ENCODE assay signal across 10 cellular contexts in genomic region chr1:160438320-160438918, GRCh38. TPM values are rescaled to one million over a fixed set of nuclear protein-coding genes. Genes with fewer than 3 reads are reported as not detected.
DNase-seq lines count a peak whose midpoint lies in the region; ATAC-seq and TF ChIP-seq lines count a peak whose summit lies in the region.
"Had no signal": no experiment of that assay in that cellular context is flagged by ENCODE, and none has a peak within 500 bp of the region (broad histone marks: within the 10 kb centered on the region; RNA-seq: fewer than 3 reads in every experiment).

No MANE protein-coding gene starts in this region.

- H2AFZ ChIP-seq in OCI-LY1 (ENCODE audit: low read length), result peak overlapping the region; percentile 8

- intact Hi-C loops in lower leg skin (cut with DNase I; ENCODE audit: low total_unique reads), result no loop called here

- TF ChIP-seq CTCF in OCI-LY1 (IDR thresholded peaks at IDR 0.05; ENCODE audit: low read length) (no peak), lower leg skin (IDR thresholded peaks at IDR 0.05) (no peak)

- H3K9ac ChIP-seq in OCI-LY1 (ENCODE audit: low read length), result peak overlapping the region; percentile 46

- peaks cover 47% of the 10 kb centered on the region for H3K4me1 Mint-ChIP-seq in activated T-cell treated with anti-CD3 and anti-CD28 coated beads, Interleukin-2, amount 50 U/mL, for 24 hours (ENCODE audit: low read depth)
- peaks cover 30% of the 10 kb centered on the region for H3K4me1 Mint-ChIP-seq in stimulated activated naive CD8-positive, alpha-beta T cell treated with anti-CD3 and anti-CD28 coated beads, Interleukin-15, amount 100 ng/mL, for 72 hours

- 79 to 89% methylated on average over 4 of the region's 4 CpGs for WGBS in lower leg skin, 2 donors

- no peaks in the 10 kb centered on the region for H3K36me3 ChIP-seq in OCI-LY1 (ENCODE audit: insufficient read depth, low read length)
- no peaks in the 10 kb centered on the region for H3K36me3 ChIP-seq in effector memory CD4-positive, alpha-beta T cell (ENCODE audit: control insufficient read depth, insufficient read depth, low read length)

- H3K36me3 Mint-ChIP-seq in activated T-cell treated with anti-CD3 and anti-CD28 coated beads, Interleukin-2, amount 50 U/mL, for 24 hours (ENCODE audit: low read depth), result peaks cover 14% of the 10 kb centered on the region

- TF ChIP-seq POLR2A in lower leg skin (IDR thresholded peaks at IDR 0.05), result no peak

- no peak for ATAC-seq in stimulated activated naive CD8-positive, alpha-beta T cell treated with anti-CD3 and anti-CD28 coated beads, Interleukin-15, amount 100 ng/mL, for 72 hours
- ATAC-seq: body of pancreas had no signal

- H3K4me1 ChIP-seq in OCI-LY1 (ENCODE audit: insufficient read depth, low read length, severe bottlenecking), result peaks cover 31% of the 10 kb centered on the region
- H3K4me1 ChIP-seq in effector memory CD4-positive, alpha-beta T cell (ENCODE audit: control insufficient read depth, insufficient read depth, low read length, poor library complexity, severe bottlenecking), result peaks cover 11% of the 10 kb centered on the region
- H3K4me1 ChIP-seq: body of pancreas had no signal

- no peaks in the 10 kb centered on the region for H3K9me2 ChIP-seq in OCI-LY1 (ENCODE audit: low read depth, low read length)

- peak overlapping the region; percentile 59 for H3K4me2 ChIP-seq in OCI-LY1 (ENCODE audit: low read length)

- H3K27me3 ChIP-seq in OCI-LY1 (ENCODE audit: insufficient read depth, low read length), result no peaks in the 10 kb centered on the region
- H3K27me3 ChIP-seq in effector memory CD4-positive, alpha-beta T cell (replicated peaks; ENCODE audit: control insufficient read depth, insufficient read depth, low read length, poor library complexity, severe bottlenecking), result no peaks in the 10 kb centered on the region
- H3K27me3 ChIP-seq: body of pancreas had no signal

- H3K4me3 ChIP-seq in OCI-LY1 (ENCODE audit: low read depth, low read length, poor library complexity, severe bottlenecking), result peak overlapping the region; percentile 26
- peak overlapping the region; percentile 47 for H3K4me3 ChIP-seq in effector memory CD4-positive, alpha-beta T cell (ENCODE audit: insufficient read depth, low read depth, low read length, poor library complexity, severe bottlenecking)
- no peak overlapping the region for H3K4me3 ChIP-seq in lower leg skin (ENCODE audit: low read depth, poor library complexity, severe bottlenecking)
- H3K4me3 ChIP-seq: body of pancreas had no signal

- peak overlapping the region; percentile 60 for H3K27ac ChIP-seq in OCI-LY1 (ENCODE audit: low read depth, low read length, poor library complexity, severe bottlenecking)
- H3K27ac ChIP-seq in effector memory CD4-positive, alpha-beta T cell (ENCODE audit: insufficient read depth, low read length, poor library complexity, severe bottlenecking), result peak overlapping the region; percentile 74
- H3K27ac ChIP-seq: body of pancreas had no signal

- H4K20me1 ChIP-seq in OCI-LY1 (ENCODE audit: insufficient read depth, low read length), result no peaks in the 10 kb centered on the region

- no peaks in the 10 kb centered on the region for H3K9me3 ChIP-seq in OCI-LY1 (ENCODE audit: low read length)
- H3K9me3 ChIP-seq in effector memory CD4-positive, alpha-beta T cell (ENCODE audit: control insufficient read depth, low read length), result no peaks in the 10 kb centered on the region
- H3K9me3 ChIP-seq: body of pancreas had no signal

- no peaks in the 10 kb centered on the region for H3K27me3 Mint-ChIP-seq in activated T-cell treated with anti-CD3 and anti-CD28 coated beads, Interleukin-2, amount 50 U/mL, for 24 hours
- H3K27me3 Mint-ChIP-seq in stimulated activated naive CD8-positive, alpha-beta T cell treated with anti-CD3 and anti-CD28 coated beads, Interleukin-15, amount 100 ng/mL, for 72 hours, result no peaks in the 10 kb centered on the region

- H3F3A ChIP-seq in OCI-LY1 (ENCODE audit: insufficient read depth, low read length), result peaks cover 4% of the 10 kb centered on the region; the same call in 1 of the 2 replicates

- H3K4me3 Mint-ChIP-seq in activated T-cell treated with anti-CD3 and anti-CD28 coated beads, Interleukin-2, amount 50 U/mL, for 24 hours, result peak overlapping the region; percentile 68
- H3K4me3 Mint-ChIP-seq in stimulated activated naive CD8-positive, alpha-beta T cell treated with anti-CD3 and anti-CD28 coated beads, Interleukin-15, amount 100 ng/mL, for 72 hours, result peak overlapping the region; percentile 68 to 87

- H3K27ac Mint-ChIP-seq in activated T-cell treated with anti-CD3 and anti-CD28 coated beads, Interleukin-2, amount 50 U/mL, for 24 hours, result peak overlapping the region; percentile 88
- H3K27ac Mint-ChIP-seq in stimulated activated naive CD8-positive, alpha-beta T cell treated with anti-CD3 and anti-CD28 coated beads, Interleukin-15, amount 100 ng/mL, for 72 hours, result peak overlapping the region; percentile 96 to 99

- H3K79me2 ChIP-seq in OCI-LY1 (ENCODE audit: insufficient read depth, low read length), result no peaks in the 10 kb centered on the region

- peaks cover 22% of the 10 kb centered on the region for H3K9me3 Mint-ChIP-seq in activated T-cell treated with anti-CD3 and anti-CD28 coated beads, Interleukin-2, amount 50 U/mL, for 24 hours
- H3K9me3 Mint-ChIP-seq in stimulated activated naive CD8-positive, alpha-beta T cell treated with anti-CD3 and anti-CD28 coated beads, Interleukin-15, amount 100 ng/mL, for 72 hours, result peaks cover 28% of the 10 kb centered on the region in 2 donors

- DNase-seq in activated T-cell treated with anti-CD3 and anti-CD28 coated beads, Interleukin-2, amount 50 U/mL, for 24 hours, result no peak
- DNase-seq in activated T-cell treated with anti-CD3 and anti-CD28 coated beads, Interleukin-2, amount 50 U/mL, for 1 hour, result no peak
- no peak for DNase-seq in effector memory CD4-positive, alpha-beta T cell
- DNase-seq in stimulated activated naive CD8-positive, alpha-beta T cell treated with anti-CD3 and anti-CD28 coated beads, Interleukin-15, amount 100 ng/mL, for 72 hours, result no peak
- DNase-seq in HuH-7 (ENCODE audit: low spot score) (no peak), lower leg skin (ENCODE audit: low spot score in 2 of 2) (no peak), AML-193 (lab: John Stamatoyannopoulos, UW) (no peak)
- DNase-seq: body of pancreas, foreskin fibroblast had no signal

RNA-seq across cellular contexts. Expression of gene VANGL2, which starts 38.1 kb away (rescaled TPM):
- 10 to 100 TPM; 18.7 to 27.3 (median 24.4) TPM for total RNA-seq in lower leg skin
